2 cellular contexts compared by ENCODE assay signal in the genomic region with DNA sequence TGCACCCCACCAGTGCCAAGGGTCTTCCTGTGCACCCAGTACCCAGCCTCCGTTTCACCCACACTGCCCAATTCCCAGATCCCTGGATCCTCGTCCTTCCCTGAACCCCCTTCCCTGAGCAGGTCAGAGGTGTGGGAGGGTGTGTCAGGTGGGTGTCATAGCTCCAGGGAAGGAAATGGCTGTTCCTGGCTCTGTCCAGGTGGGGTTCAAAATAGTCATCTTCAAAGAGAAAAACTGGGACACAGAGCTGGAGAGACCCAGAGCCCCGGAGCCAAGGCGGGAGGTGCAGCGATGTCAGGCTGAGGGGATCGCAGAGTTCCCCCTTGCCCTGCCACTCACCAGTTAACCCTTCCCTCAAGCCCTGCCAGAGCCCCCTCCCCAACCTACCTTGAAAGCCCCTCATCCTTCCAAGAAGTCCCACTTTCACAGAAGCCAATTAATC.
TF ChIP-seq lines count a peak whose summit lies in the region.

No MANE protein-coding gene starts in this region.

TF ChIP-seq in GM23338, 12 proteins besides CTCF, POLR2A, EP300 and RAD21 (continued from another document):
- TF ChIP-seq ETS1 (IDR thresholded peaks at IDR 0.05) (no peak), NANOG (IDR thresholded peaks at IDR 0.05; ENCODE audit: borderline replicate concordance) (no peak), CREB1 (CRISPR knock-in tag; IDR thresholded peaks at IDR 0.05; ENCODE audit: low read depth) (no peak), EZH2 (IDR thresholded peaks at IDR 0.05; ENCODE audit: low read depth, unreplicated experiment) (no peak), STAT1 (IDR thresholded peaks at IDR 0.05; ENCODE audit: unreplicated experiment) (no peak), ZNF331 (CRISPR knock-in tag; IDR thresholded peaks at IDR 0.05; ENCODE audit: low read depth) (no peak), ZNF114 (CRISPR knock-in tag; IDR thresholded peaks at IDR 0.05) (no peak)
- TF ChIP-seq, protein P1, sequence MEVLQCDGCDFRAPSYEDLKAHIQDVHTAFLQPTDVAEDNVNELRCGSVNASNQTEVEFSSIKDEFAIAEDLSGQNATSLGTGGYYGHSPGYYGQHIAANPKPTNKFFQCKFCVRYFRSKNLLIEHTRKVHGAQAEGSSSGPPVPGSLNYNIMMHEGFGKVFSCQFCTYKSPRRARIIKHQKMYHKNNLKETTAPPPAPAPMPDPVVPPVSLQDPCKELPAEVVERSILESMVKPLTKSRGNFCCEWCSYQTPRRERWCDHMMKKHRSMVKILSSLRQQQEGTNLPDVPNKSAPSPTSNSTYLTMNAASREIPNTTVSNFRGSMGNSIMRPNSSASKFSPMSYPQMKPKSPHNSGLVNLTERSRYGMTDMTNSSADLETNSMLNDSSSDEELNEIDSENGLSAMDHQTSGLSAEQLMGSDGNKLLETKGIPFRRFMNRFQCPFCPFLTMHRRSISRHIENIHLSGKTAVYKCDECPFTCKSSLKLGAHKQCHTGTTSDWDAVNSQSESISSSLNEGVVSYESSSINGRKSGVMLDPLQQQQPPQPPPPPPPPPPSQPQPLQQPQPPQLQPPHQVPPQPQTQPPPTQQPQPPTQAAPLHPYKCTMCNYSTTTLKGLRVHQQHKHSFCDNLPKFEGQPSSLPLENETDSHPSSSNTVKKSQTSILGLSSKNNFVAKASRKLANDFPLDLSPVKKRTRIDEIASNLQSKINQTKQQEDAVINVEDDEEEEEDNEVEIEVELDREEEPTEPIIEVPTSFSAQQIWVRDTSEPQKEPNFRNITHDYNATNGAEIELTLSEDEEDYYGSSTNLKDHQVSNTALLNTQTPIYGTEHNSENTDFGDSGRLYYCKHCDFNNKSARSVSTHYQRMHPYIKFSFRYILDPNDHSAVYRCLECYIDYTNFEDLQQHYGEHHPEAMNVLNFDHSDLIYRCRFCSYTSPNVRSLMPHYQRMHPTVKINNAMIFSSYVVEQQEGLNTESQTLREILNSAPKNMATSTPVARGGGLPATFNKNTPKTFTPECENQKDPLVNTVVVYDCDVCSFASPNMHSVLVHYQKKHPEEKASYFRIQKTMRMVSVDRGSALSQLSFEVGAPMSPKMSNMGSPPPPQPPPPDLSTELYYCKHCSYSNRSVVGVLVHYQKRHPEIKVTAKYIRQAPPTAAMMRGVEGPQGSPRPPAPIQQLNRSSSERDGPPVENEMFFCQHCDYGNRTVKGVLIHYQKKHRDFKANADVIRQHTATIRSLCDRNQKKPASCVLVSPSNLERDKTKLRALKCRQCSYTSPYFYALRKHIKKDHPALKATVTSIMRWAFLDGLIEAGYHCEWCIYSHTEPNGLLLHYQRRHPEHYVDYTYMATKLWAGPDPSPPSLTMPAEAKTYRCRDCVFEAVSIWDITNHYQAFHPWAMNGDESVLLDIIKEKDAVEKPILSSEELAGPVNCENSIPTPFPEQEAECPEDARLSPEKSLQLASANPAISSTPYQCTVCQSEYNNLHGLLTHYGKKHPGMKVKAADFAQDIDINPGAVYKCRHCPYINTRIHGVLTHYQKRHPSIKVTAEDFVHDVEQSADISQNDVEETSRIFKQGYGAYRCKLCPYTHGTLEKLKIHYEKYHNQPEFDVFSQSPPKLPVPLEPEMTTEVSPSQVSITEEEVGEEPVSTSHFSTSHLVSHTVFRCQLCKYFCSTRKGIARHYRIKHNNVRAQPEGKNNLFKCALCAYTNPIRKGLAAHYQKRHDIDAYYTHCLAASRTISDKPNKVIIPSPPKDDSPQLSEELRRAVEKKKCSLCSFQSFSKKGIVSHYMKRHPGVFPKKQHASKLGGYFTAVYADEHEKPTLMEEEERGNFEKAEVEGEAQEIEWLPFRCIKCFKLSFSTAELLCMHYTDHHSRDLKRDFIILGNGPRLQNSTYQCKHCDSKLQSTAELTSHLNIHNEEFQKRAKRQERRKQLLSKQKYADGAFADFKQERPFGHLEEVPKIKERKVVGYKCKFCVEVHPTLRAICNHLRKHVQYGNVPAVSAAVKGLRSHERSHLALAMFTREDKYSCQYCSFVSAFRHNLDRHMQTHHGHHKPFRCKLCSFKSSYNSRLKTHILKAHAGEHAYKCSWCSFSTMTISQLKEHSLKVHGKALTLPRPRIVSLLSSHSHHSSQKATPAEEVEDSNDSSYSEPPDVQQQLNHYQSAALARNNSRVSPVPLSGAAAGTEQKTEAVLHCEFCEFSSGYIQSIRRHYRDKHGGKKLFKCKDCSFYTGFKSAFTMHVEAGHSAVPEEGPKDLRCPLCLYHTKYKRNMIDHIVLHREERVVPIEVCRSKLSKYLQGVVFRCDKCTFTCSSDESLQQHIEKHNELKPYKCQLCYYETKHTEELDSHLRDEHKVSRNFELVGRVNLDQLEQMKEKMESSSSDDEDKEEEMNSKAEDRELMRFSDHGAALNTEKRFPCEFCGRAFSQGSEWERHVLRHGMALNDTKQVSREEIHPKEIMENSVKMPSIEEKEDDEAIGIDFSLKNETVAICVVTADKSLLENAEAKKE (CRISPR knock-in tag; IDR thresholded peaks at IDR 0.05): no peak
- TF ChIP-seq, protein P2, sequence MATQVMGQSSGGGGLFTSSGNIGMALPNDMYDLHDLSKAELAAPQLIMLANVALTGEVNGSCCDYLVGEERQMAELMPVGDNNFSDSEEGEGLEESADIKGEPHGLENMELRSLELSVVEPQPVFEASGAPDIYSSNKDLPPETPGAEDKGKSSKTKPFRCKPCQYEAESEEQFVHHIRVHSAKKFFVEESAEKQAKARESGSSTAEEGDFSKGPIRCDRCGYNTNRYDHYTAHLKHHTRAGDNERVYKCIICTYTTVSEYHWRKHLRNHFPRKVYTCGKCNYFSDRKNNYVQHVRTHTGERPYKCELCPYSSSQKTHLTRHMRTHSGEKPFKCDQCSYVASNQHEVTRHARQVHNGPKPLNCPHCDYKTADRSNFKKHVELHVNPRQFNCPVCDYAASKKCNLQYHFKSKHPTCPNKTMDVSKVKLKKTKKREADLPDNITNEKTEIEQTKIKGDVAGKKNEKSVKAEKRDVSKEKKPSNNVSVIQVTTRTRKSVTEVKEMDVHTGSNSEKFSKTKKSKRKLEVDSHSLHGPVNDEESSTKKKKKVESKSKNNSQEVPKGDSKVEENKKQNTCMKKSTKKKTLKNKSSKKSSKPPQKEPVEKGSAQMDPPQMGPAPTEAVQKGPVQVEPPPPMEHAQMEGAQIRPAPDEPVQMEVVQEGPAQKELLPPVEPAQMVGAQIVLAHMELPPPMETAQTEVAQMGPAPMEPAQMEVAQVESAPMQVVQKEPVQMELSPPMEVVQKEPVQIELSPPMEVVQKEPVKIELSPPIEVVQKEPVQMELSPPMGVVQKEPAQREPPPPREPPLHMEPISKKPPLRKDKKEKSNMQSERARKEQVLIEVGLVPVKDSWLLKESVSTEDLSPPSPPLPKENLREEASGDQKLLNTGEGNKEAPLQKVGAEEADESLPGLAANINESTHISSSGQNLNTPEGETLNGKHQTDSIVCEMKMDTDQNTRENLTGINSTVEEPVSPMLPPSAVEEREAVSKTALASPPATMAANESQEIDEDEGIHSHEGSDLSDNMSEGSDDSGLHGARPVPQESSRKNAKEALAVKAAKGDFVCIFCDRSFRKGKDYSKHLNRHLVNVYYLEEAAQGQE (IDR thresholded peaks at IDR 0.05; ENCODE audit: unreplicated experiment): no peak

TF ChIP-seq in SK-N-SH treated with all-trans-retinoic acid at 6 μM for 48 hours, 23 proteins besides CTCF, POLR2A, EP300 and RAD21:
- TF ChIP-seq, protein P3, sequence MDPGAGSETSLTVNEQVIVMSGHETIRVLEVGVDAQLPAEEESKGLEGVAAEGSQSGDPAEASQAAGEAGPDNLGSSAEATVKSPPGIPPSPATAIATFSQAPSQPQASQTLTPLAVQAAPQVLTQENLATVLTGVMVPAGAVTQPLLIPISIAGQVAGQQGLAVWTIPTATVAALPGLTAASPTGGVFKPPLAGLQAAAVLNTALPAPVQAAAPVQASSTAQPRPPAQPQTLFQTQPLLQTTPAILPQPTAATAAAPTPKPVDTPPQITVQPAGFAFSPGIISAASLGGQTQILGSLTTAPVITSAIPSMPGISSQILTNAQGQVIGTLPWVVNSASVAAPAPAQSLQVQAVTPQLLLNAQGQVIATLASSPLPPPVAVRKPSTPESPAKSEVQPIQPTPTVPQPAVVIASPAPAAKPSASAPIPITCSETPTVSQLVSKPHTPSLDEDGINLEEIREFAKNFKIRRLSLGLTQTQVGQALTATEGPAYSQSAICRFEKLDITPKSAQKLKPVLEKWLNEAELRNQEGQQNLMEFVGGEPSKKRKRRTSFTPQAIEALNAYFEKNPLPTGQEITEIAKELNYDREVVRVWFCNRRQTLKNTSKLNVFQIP (CRISPR knock-in tag; IDR thresholded peaks at IDR 0.05; ENCODE audit: borderline replicate concordance, low read depth): no peak
- TF ChIP-seq TCF4 (CRISPR knock-in tag; IDR thresholded peaks at IDR 0.05; ENCODE audit: borderline replicate concordance): no peak
